Comparison of ENCODE assay signal across 8 cellular contexts in the genomic region with DNA sequence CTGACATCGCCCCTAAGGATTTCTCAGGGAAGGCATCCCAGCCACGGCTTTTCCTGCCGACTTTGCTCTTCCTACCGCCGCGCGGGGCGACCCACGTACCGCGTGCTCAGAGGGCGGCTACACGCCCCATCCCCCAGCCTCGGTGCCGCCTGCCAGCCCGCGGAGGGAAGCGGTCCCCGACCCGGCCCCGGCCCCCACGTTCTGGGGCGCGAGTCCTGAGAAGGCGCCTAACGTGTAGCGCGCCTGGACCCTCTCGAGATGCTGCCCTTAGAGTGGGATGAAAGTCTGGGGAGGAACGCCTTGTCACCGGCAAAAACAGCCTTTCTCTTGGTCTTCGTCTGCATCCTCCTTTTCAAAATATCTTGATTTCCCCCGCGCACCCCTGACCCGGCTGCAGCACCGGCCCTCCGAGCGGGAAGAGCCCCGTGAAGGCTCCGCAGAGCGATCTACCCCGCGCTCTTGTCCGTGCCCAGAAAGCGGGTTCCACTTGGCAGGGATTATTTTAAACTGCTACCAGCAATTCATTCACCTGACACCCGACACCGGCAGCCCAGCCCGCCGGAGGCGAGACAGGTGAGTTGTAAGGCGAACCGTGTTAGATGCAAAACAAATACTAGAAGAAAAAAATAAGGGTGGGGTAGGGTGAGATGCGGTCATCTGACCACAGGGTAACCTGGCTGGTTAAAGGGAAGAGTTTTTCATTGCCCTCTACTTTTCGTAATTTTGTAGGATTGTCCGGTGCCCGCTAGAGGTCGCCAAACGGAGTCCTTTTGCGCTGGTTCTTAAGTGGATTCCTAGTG. TPM values are rescaled to one million over a fixed set of nuclear protein-coding genes. Genes with fewer than 3 reads are reported as not detected.
A peak's percentile ranks its signal among the peaks of the same experiment; 100 is the strongest.
DNase-seq lines count a peak whose midpoint lies in the region; ATAC-seq, FAIRE-seq and TF ChIP-seq lines count a peak whose summit lies in the region.

No MANE protein-coding gene starts in this region.

- H3K9me3 Mint-ChIP-seq in CD4-positive, alpha-beta memory T cell, result no peaks in the 10 kb centered on the region
- no peaks in the 10 kb centered on the region for H3K9me3 Mint-ChIP-seq in activated CD8-positive, alpha-beta memory T cell treated with anti-CD3 and anti-CD28 coated beads, Interleukin-2, amount 10 ng/mL, durations not matched to agents 7 days and 5 days (ENCODE audit: low read depth)

- peaks cover 11 to 22% of the 10 kb centered on the region in 2 donors for H3K27me3 Mint-ChIP-seq in CD4-positive, alpha-beta memory T cell
- H3K27me3 Mint-ChIP-seq in activated CD8-positive, alpha-beta memory T cell treated with anti-CD3 and anti-CD28 coated beads, Interleukin-2, amount 10 ng/mL, durations not matched to agents 7 days and 5 days, result peaks cover 51% of the 10 kb centered on the region

- H3K27ac ChIP-seq in CD4-positive, alpha-beta memory T cell (ENCODE audit: low read depth, low read length), result no peak overlapping the region

- H3K4me1 Mint-ChIP-seq in CD4-positive, alpha-beta memory T cell, result peaks cover 2 to 15% (median 7%) of the 10 kb centered on the region in 4 donors
- peaks cover 11% of the 10 kb centered on the region for H3K4me1 Mint-ChIP-seq in activated CD8-positive, alpha-beta memory T cell treated with anti-CD3 and anti-CD28 coated beads, Interleukin-2, amount 10 ng/mL, durations not matched to agents 7 days and 5 days

- POLR2A ChIA-PET in CD4-positive, alpha-beta memory T cell (lab: Charles Lee; ENCODE audit: partially characterized antibody), result no interaction called here

- H3K4me3 ChIP-seq in CD4-positive, alpha-beta memory T cell (ENCODE audit: low read length in 2 of 2), result peak overlapping the region; percentile 66 to 77
- H3K4me3 ChIP-seq in mucosa of descending colon, result peak overlapping the region; percentile 25

- peak; percentile 69 to 74 (median 70) for DNase-seq in CD4-positive, alpha-beta memory T cell
- DNase-seq in HTR-8/SVneo (ENCODE audit: insufficient read length, low spot score) (peak; percentile 84), NOMO-1 (lab: John Stamatoyannopoulos, UW; ENCODE audit: unreplicated experiment in 2 of 2) (peak; percentile 67 to 72), epidermal melanocyte (ENCODE audit: insufficient read length, low spot score) (peak; percentile 79), mucosa of descending colon (peak; percentile 73 to 84 (median 83))
- peak; percentile 84 for DNase-seq in activated CD8-positive, alpha-beta memory T cell treated with anti-CD3 and anti-CD28 coated beads, Interleukin-2, amount 10 ng/mL, durations not matched to agents 7 days and 5 days
- peak; percentile 58 to 63 for DNase-seq in stimulated activated CD8-positive, alpha-beta memory T cell treated with anti-CD3 and anti-CD28 coated beads, Interleukin-2, amount 100 ng/mL, for 48 hours (ENCODE audit: low read depth in 2 of 2)

- H3K36me3 Mint-ChIP-seq in CD4-positive, alpha-beta memory T cell, result peaks cover 0 to 2% of the 10 kb centered on the region in 2 donors
- H3K36me3 Mint-ChIP-seq in activated CD8-positive, alpha-beta memory T cell treated with anti-CD3 and anti-CD28 coated beads, Interleukin-2, amount 10 ng/mL, durations not matched to agents 7 days and 5 days, result peaks cover 1% of the 10 kb centered on the region

- H3K4me3 Mint-ChIP-seq in CD4-positive, alpha-beta memory T cell, result peak overlapping the region; percentile 91 to 98 (median 94)
- peak overlapping the region; percentile 72 for H3K4me3 Mint-ChIP-seq in activated CD8-positive, alpha-beta memory T cell treated with anti-CD3 and anti-CD28 coated beads, Interleukin-2, amount 10 ng/mL, durations not matched to agents 7 days and 5 days

- H3K36me3 ChIP-seq in CD4-positive, alpha-beta memory T cell (ENCODE audit: insufficient read depth, low read length), result no peaks in the 10 kb centered on the region
- H3K36me3 ChIP-seq in mucosa of descending colon (ENCODE audit: low read depth), result no peaks in the 10 kb centered on the region

- peak; percentile 82 for TF ChIP-seq CTCF in mucosa of descending colon (IDR thresholded peaks at IDR 0.05)

- peak; percentile 55 for ATAC-seq in GM19463 (IDR thresholded peaks at IDR 0.05; ENCODE audit: unreplicated experiment)
- ATAC-seq in activated CD8-positive, alpha-beta memory T cell treated with anti-CD3 and anti-CD28 coated beads, Interleukin-2, amount 10 ng/mL, durations not matched to agents 7 days and 5 days, result peak; percentile 58
- peak; percentile 76 for ATAC-seq in mucosa of descending colon

- peak overlapping the region in 5 of 7 donors; percentile 44 to 79 (median 69) for H3K27ac Mint-ChIP-seq in CD4-positive, alpha-beta memory T cell
- H3K27ac Mint-ChIP-seq in activated CD8-positive, alpha-beta memory T cell treated with anti-CD3 and anti-CD28 coated beads, Interleukin-2, amount 10 ng/mL, durations not matched to agents 7 days and 5 days, result no peak overlapping the region

- FAIRE-seq in HTR-8/SVneo (lab: Jason Lieb, UNC), result no peak

- H3K27me3 ChIP-seq in CD4-positive, alpha-beta memory T cell (ENCODE audit: insufficient read depth, low read length), result peaks cover 9% of the 10 kb centered on the region

- H3K4me1 ChIP-seq in CD4-positive, alpha-beta memory T cell (ENCODE audit: insufficient read depth, low read length), result no peaks in the 10 kb centered on the region
- peaks cover 7% of the 10 kb centered on the region for H3K4me1 ChIP-seq in mucosa of descending colon (ENCODE audit: low read depth)

- intact Hi-C loops in CD4-positive, alpha-beta memory T cell (cut with micrococcal nuclease), result loop anchor here (1.0 to 5.0 kb wide), 5 partner anchors 72 to 627 kb away; a partner anchor contains a TSS
- intact Hi-C loops in mucosa of descending colon (cut with DNase I, micrococcal nuclease), result no loop called here

- no peaks in the 10 kb centered on the region for H3K9me3 ChIP-seq in CD4-positive, alpha-beta memory T cell (ENCODE audit: control insufficient read depth in 1 of 2, low read length in 2 of 2)
- H3K9me3 ChIP-seq in mucosa of descending colon, result no peaks in the 10 kb centered on the region

- CTCF ChIA-PET in CD4-positive, alpha-beta memory T cell (lab: Charles Lee; ENCODE audit: partially characterized antibody), result interaction anchor here (0.7 to 6.7 kb wide), 7 partner anchors 10 to 169 kb away, joined by 3 to 38 read pairs (median 4); no protein-coding TSS in a partner anchor
- CTCF ChIA-PET in activated CD8-positive, alpha-beta memory T cell treated with anti-CD3 and anti-CD28 coated beads, Interleukin-2, amount 10 ng/mL, durations not matched to agents 7 days and 5 days (lab: Charles Lee), result interaction anchor here (0.6 to 1.8 kb wide), 5 partner anchors 56 to 173 kb away, joined by 3 to 5 read pairs (median 3); no protein-coding TSS in a partner anchor

RNA-seq across cellular contexts. Expression of a gene that starts 0.9 kb away (rescaled TPM):
- total RNA-seq in CD4-positive, alpha-beta memory T cell, result not detected
- polyA plus RNA-seq in CD4-positive, alpha-beta memory T cell, result not detected
- total RNA-seq in activated CD8-positive, alpha-beta memory T cell treated with anti-CD3 and anti-CD28 coated beads, Interleukin-2, amount 10 ng/mL, durations not matched to agents 7 days and 5 days, result not detected
- total RNA-seq in mucosa of descending colon, result 1 to 10 TPM; 2.6 to 5.0 (median 3.2) TPM
